Comparison of ENCODE assay signal across 9 cellular contexts in genomic region chr9:116152390-116152789, GRCh38. TPM values are rescaled to one million over a fixed set of nuclear protein-coding genes. Genes with fewer than 3 reads are reported as not detected.
A peak's percentile ranks its signal among the peaks of the same experiment; 100 is the strongest.
DNase-seq lines count a peak whose midpoint lies in the region; ATAC-seq, FAIRE-seq and TF ChIP-seq lines count a peak whose summit lies in the region.
"Had no signal": no experiment of that assay in that cellular context is flagged by ENCODE, and none has a peak within 500 bp of the region (broad histone marks: within the 10 kb centered on the region; RNA-seq: fewer than 3 reads in every experiment).

No MANE protein-coding gene starts in this region.

- H3K36me3 ChIP-seq in GM06990 (ENCODE audit: control insufficient read depth, insufficient read depth, low read length) = no peaks in the 10 kb centered on the region

- FAIRE-seq in endometrium (lab: Jason Lieb, UNC) = peak; percentile 85

- H3K27me3 ChIP-seq in GM06990 (replicated peaks; ENCODE audit: control insufficient read depth, insufficient read depth, low read length) = peaks cover 4% of the 10 kb centered on the region

- DNase-seq in GM06990 (ENCODE audit: extremely low read depth, insufficient read length) (no peak), NCI-H69 (lab: John Stamatoyannopoulos, UW) (peak; percentile 58), pons (ENCODE audit: low spot score) (peak; percentile 41), sciatic nerve (ENCODE audit: low spot score) (no peak)
- DNase-seq in stimulated activated naive CD8-positive, alpha-beta T cell treated with anti-CD3 and anti-CD28 coated beads, Interleukin-15, Interleukin-2, amounts not matched to agents 100 U/mL and 50 U/mL, for 24 hours = no peak
- DNase-seq: activated T-cell treated with anti-CD3 and anti-CD28 coated beads, Interleukin-2, amount 50 U/mL, for 72 hours had no signal

- H3K4me3 ChIP-seq in GM06990 (replicated peaks; ENCODE audit: low read depth, low read length) = no peak overlapping the region

- TF ChIP-seq CTCF in GM06990 (IDR thresholded peaks at IDR 0.05; ENCODE audit: insufficient read depth, low read length, poor library complexity, severe bottlenecking) = peak; percentile 22

- ATAC-seq in GM19035 (IDR thresholded peaks at IDR 0.05; ENCODE audit: unreplicated experiment) (no peak), sciatic nerve (no peak), GM19351 (IDR thresholded peaks at IDR 0.05; ENCODE audit: unreplicated experiment) (no peak)
- no peak for ATAC-seq in stimulated activated naive CD8-positive, alpha-beta T cell treated with anti-CD3 and anti-CD28 coated beads, Interleukin-15, Interleukin-2, amounts not matched to agents 100 U/mL and 50 U/mL, for 24 hours
- ATAC-seq: activated T-cell treated with anti-CD3 and anti-CD28 coated beads, Interleukin-2, amount 50 U/mL, for 72 hours had no signal

- intact Hi-C loops in sciatic nerve (cut with DNase I) = no loop called here

RNA-seq across cellular contexts. Expression of gene PAPPA, which starts 1.2 kb away (rescaled TPM):
- 3.3 TPM for total RNA-seq in sciatic nerve
- total RNA-seq: activated T-cell treated with anti-CD3 and anti-CD28 coated beads, Interleukin-2, amount 50 U/mL, for 72 hours had no signal

Comparison
In these comparisons a context has a peak if more than half of its experiments do, and no peak if none do; other contexts are left out.
1. DNase-seq: peak in NCI-H69 (single experiment) and pons (single experiment); none in GM06990 (single experiment), sciatic nerve (single experiment) and stimulated activated naive CD8-positive, alpha-beta T cell treated with anti-CD3 and anti-CD28 coated beads, Interleukin-15, Interleukin-2, amounts not matched to agents 100 U/mL and 50 U/mL, for 24 hours (single experiment).